Comparison of ENCODE assay signal across 10 cellular contexts in the genomic region with DNA sequence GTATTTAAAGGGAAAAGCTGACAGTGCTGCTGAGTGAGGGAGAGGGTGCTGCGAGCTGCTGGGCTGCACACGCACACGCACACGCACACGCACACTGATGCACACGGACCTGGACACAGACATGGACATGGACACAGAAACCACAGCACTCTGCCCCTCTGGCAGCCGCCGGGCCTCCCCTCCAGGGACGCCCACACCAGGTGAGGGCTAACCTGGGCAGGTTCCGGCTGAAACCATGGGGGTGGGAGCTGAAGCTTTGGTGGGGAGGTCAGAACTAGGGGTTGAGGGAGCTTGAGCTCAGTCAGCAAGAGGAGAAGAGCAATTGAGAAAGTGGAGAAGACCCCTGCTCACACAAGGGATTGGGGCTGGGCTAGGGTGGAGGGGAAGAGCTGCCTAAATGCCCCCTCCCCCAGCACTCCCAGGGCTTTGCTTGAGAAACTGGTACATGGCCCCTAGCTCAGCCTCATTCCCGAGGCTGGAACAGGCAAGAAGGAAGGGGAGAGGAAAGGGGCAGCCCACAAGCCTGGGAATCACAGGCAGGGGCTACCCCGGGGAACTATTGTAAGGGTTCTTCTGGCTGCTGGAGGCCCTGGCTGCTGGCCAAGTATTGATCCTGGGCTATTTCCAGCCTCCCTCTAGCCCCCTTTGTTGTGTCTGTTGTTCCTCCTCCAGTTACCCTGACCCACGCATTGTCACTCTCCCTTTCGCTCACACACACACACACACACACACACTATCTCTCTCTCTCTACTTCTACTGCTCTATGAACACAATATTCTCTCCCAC. TPM values are rescaled to one million over a fixed set of nuclear protein-coding genes. Genes with fewer than 3 reads are reported as not detected.
A peak's percentile ranks its signal among the peaks of the same experiment; 100 is the strongest.
DNase-seq lines count a peak whose midpoint lies in the region; ATAC-seq and TF ChIP-seq lines count a peak whose summit lies in the region.
"Had no signal": no experiment of that assay in that cellular context is flagged by ENCODE, and none has a peak within 500 bp of the region (broad histone marks: within the 10 kb centered on the region; RNA-seq: fewer than 3 reads in every experiment).

A gene with protein sequence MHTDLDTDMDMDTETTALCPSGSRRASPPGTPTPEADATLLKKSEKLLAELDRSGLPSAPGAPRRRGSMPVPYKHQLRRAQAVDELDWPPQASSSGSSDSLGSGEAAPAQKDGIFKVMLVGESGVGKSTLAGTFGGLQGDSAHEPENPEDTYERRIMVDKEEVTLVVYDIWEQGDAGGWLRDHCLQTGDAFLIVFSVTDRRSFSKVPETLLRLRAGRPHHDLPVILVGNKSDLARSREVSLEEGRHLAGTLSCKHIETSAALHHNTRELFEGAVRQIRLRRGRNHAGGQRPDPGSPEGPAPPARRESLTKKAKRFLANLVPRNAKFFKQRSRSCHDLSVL (plus strand): TSS at position 32 of the 786 bp plus-strand sequence. CDS start 66 bp downstream, at position 98.

- no peak for TF ChIP-seq CTCF in chondrocyte (IDR thresholded peaks at IDR 0.05)
- TF ChIP-seq CTCF in neutrophil (IDR thresholded peaks at IDR 0.05), result no peak

- H3K4me1 ChIP-seq in neutrophil (ENCODE audit: control insufficient read depth in 1 of 2, insufficient read depth in 1 of 2, low read depth in 1 of 2, low read length in 1 of 2), result peaks cover 28 to 35% of the 10 kb centered on the region in 2 experiments

- peaks cover 39% of the 10 kb centered on the region for H3K27me3 ChIP-seq in neutrophil
- H3K27me3 ChIP-seq: SJCRH30 had no signal

- H3K4me3 Mint-ChIP-seq in chondrocyte (ENCODE audit: unreplicated experiment), result no peak within 1 kb of the TSS

- H3K4me1 Mint-ChIP-seq in chondrocyte (ENCODE audit: low read depth), result peaks cover 22% of the 10 kb centered on the region

- H3K9me3 ChIP-seq in neutrophil, result no peaks in the 10 kb centered on the region
- H3K9me3 ChIP-seq: SJCRH30 had no signal

- H3K36me3 Mint-ChIP-seq in chondrocyte (ENCODE audit: low read depth), result peaks cover 8% of the 10 kb centered on the region

- peak within 1 kb of the TSS; percentile 39 for H3K27ac ChIP-seq in neutrophil
- H3K27ac ChIP-seq: 22Rv1, SJCRH30 had no signal

- H3K4me3 ChIP-seq in neutrophil (ENCODE audit: low read depth in 1 of 2, low read length in 1 of 2), result no peak within 1 kb of the TSS
- H3K4me3 ChIP-seq: SJCRH30 had no signal

- peak within 1 kb of the TSS; percentile 8 for H3K27ac Mint-ChIP-seq in chondrocyte (ENCODE audit: unreplicated experiment)

- H3K27me3 Mint-ChIP-seq in chondrocyte (ENCODE audit: low read depth), result no peaks in the 10 kb centered on the region

- ATAC-seq in HG02938 (IDR thresholded peaks at IDR 0.05; ENCODE audit: unreplicated experiment) (no peak), GM18511 (IDR thresholded peaks at IDR 0.05; ENCODE audit: unreplicated experiment) (no peak)

- DNase-seq in DMS53 (lab: John Stamatoyannopoulos, UW) (peak; percentile 36), DMS53 treated with DMSO at 0.1 percent for 48 hours (lab: John Stamatoyannopoulos, UW; ENCODE audit: unreplicated experiment) (no peak), NCI-H2107 treated with DMSO at 0.1 percent for 48 hours (lab: John Stamatoyannopoulos, UW; ENCODE audit: unreplicated experiment) (peak; percentile 76), chondrocyte (ENCODE audit: low spot score) (no peak), NOMO-1 treated with DMSO at 0.1 percent for 48 hours (lab: John Stamatoyannopoulos, UW; ENCODE audit: unreplicated experiment) (no peak)

- peaks cover 62% of the 10 kb centered on the region for H3K36me3 ChIP-seq in neutrophil
- H3K36me3 ChIP-seq: SJCRH30 had no signal

- H3K9me3 Mint-ChIP-seq in chondrocyte (ENCODE audit: low read depth), result no peaks in the 10 kb centered on the region

RNA-seq across cellular contexts. Expression of the gene that starts here (rescaled TPM):
- 0.10 TPM in 1 of 3 replicates, not detected in the others for total RNA-seq in chondrocyte
- total RNA-seq: SJCRH30 had no signal

Comparison
In these comparisons a context has a peak if more than half of its experiments do, and no peak if none do; other contexts are left out.
1. DNase-seq: peak in DMS53 (single experiment) and NCI-H2107 treated with DMSO at 0.1 percent for 48 hours (single experiment); none in DMS53 treated with DMSO at 0.1 percent for 48 hours (single experiment), chondrocyte (single experiment) and NOMO-1 treated with DMSO at 0.1 percent for 48 hours (single experiment).